In genomic region chrX:3343580-3343979, GRCh38 we compare ENCODE assay signal across 7 cellular contexts. TPM values are rescaled to one million over a fixed set of nuclear protein-coding genes. Genes with fewer than 3 reads are reported as not detected.
"Had no signal": no experiment of that assay in that cellular context is flagged by ENCODE, and none has a peak within 500 bp of the region (broad histone marks: within the 10 kb centered on the region; RNA-seq: fewer than 3 reads in every experiment).

No MANE protein-coding gene starts in this region.

RNA-seq across cellular contexts. Expression of gene MXRA5, which starts 2.9 kb away (rescaled TPM):
- total RNA-seq: activated CD4-positive, alpha-beta memory T cell treated with anti-CD3 and anti-CD28 coated beads, Interleukin-2, amount 10 ng/mL, durations not matched to agents 7 days and 5 days; activated CD4-positive, alpha-beta T cell treated with anti-CD3 and anti-CD28 coated beads, Interleukin-2, amount 10 ng/mL, durations not matched to agents 7 days and 5 days; activated T-helper 17 cell treated with anti-CD3 and anti-CD28 coated beads, Interleukin-2, amount 50 U/mL, for 72 hours; dermis microvascular lymphatic vessel endothelial cell; endothelial cell of umbilical vein; natural killer cell treated with Interleukin-12 subunit alpha and Interleukin-12 subunit beta and Interleukin-15 and Interleukin-18, amount 100 ng/mL, for 72 hours had no signal
- polyA plus RNA-seq: endothelial cell of umbilical vein, immature natural killer cell had no signal
